8 cellular contexts compared by ENCODE assay signal in genomic region chr2:113886479-113887383, GRCh38. TPM values are rescaled to one million over a fixed set of nuclear protein-coding genes. Genes with fewer than 3 reads are reported as not detected.
DNase-seq lines count a peak whose midpoint lies in the region; ATAC-seq and TF ChIP-seq lines count a peak whose summit lies in the region.

No MANE protein-coding gene starts in this region.

- H3K27me3 ChIP-seq in mucosa of rectum (ENCODE audit: control insufficient read depth in 2 of 2, insufficient read depth in 2 of 2, low read length in 2 of 2) = no peaks in the 10 kb centered on the region

- H3K4me1 ChIP-seq in mucosa of rectum (ENCODE audit: control insufficient read depth in 2 of 2, insufficient read depth in 2 of 2, low read length in 2 of 2) = peaks cover 0 to 32% of the 10 kb centered on the region in 2 donors

- in situ Hi-C loops in astrocyte of the cerebellum (cut with HindIII; ENCODE audit: low sequenced_read_pairs) = no loop called here

- H3K9ac ChIP-seq in mucosa of rectum (ENCODE audit: low read depth in 1 of 2, low read length in 2 of 2) = no peak overlapping the region

- peak; percentile 70 for ATAC-seq in HG02763 (IDR thresholded peaks at IDR 0.05; ENCODE audit: unreplicated experiment)

- DNase-seq in stimulated activated CD4-positive, alpha-beta T cell treated with anti-CD3 and anti-CD28 coated beads, Interleukin-12 subunit alpha, Interleukin-12 subunit beta, amount 100 ng/mL, for 48 hours (ENCODE audit: low read depth in 2 of 3, low spot score in 1 of 3) = peak; percentile 31 to 47 (median 41)
- no peak for DNase-seq in stimulated activated CD4-positive, alpha-beta T cell treated with anti-CD3 and anti-CD28 coated beads, Interleukin-4, amount 100 ng/mL, for 1 hour
- DNase-seq in NOMO-1 (lab: John Stamatoyannopoulos, UW; ENCODE audit: unreplicated experiment in 2 of 2) (peak; percentile 81 to 90), astrocyte of the cerebellum (ENCODE audit: low read depth) (peak; percentile 40), SK-N-DZ (ENCODE audit: low spot score) (no peak), NCI-H2081 treated with DMSO at 0.1 percent for 48 hours (lab: John Stamatoyannopoulos, UW) (no peak)

- H3K4me3 ChIP-seq in astrocyte of the cerebellum (ENCODE audit: low read depth, low read length) = no peak overlapping the region
- peak overlapping the region in 1 of 2 donors; percentile 39 for H3K4me3 ChIP-seq in mucosa of rectum (ENCODE audit: low read length in 2 of 2)

- TF ChIP-seq CTCF in astrocyte of the cerebellum (IDR thresholded peaks at IDR 0.05; ENCODE audit: low read depth, low read length, missing control alignments) = no peak

- no peaks in the 10 kb centered on the region for H3K9me3 ChIP-seq in mucosa of rectum (ENCODE audit: control insufficient read depth in 2 of 2, low read length in 2 of 2)

- H3K36me3 ChIP-seq in mucosa of rectum (ENCODE audit: control insufficient read depth in 2 of 2, insufficient read depth in 2 of 2, low read length in 2 of 2) = no peaks in the 10 kb centered on the region

- H3K27ac ChIP-seq in mucosa of rectum (ENCODE audit: low read depth in 2 of 2, low read length in 2 of 2) = peak overlapping the region; percentile 12 to 46

RNA-seq across cellular contexts. Expression of gene ACTR3, which starts 3.2 kb away (rescaled TPM):
- polyA plus RNA-seq in SK-N-DZ (2014; cell fraction: cytosol; rRNA removed) = 101 and 104 TPM in 2 replicates
- 26.2 and 43.5 TPM in 2 replicates for polyA plus RNA-seq in SK-N-DZ (2014; cell fraction: nucleus; rRNA removed)

Comparison
In these comparisons a context has a peak if more than half of its experiments do, and no peak if none do; other contexts are left out.
1. DNase-seq: peak in stimulated activated CD4-positive, alpha-beta T cell treated with anti-CD3 and anti-CD28 coated beads, Interleukin-12 subunit alpha, Interleukin-12 subunit beta, amount 100 ng/mL, for 48 hours (3 of 3), NOMO-1 (2 of 2) and astrocyte of the cerebellum (single experiment); none in stimulated activated CD4-positive, alpha-beta T cell treated with anti-CD3 and anti-CD28 coated beads, Interleukin-4, amount 100 ng/mL, for 1 hour (single experiment), SK-N-DZ (single experiment) and NCI-H2081 treated with DMSO at 0.1 percent for 48 hours (single experiment).